In the genomic region with DNA sequence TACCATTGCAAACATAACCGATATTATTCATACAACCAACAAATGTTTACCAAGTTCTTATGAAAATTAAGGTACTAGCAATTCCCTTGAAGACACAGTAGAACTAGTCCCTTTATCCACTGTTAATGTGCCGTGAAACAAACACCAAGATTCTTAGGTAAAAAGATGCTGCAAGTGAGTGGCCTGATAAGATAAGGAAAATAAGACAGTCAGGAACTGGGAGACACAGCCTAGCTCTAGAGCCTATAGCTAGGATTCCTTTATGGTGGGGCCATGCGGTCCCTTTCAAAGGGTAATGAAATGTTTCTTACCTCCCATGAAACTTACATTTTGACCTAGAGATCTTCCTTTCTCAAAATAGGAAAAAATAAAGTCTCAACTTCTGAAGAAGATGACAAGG, we compare ENCODE assay signal across 33 cellular contexts.
"Had no signal": no experiment of that assay in that cellular context is flagged by ENCODE, and none has a peak within 500 bp of the region (broad histone marks: within the 10 kb centered on the region; RNA-seq: fewer than 3 reads in every experiment).

No MANE protein-coding gene starts in this region.

- H3K27me3 Mint-ChIP-seq: activated B cell treated with CpG ODN at 0.5 μM for 24 hours; activated CD4-positive, alpha-beta memory T cell treated with anti-CD3 and anti-CD28 coated beads for 36 hours; activated CD4-positive, alpha-beta T cell treated with anti-CD3 and anti-CD28 coated beads, Interleukin-2, amount 10 ng/mL, durations not matched to agents 24 days and 14 days; activated CD8-positive, alpha-beta T cell treated with anti-CD3 and anti-CD28 coated beads for 36 hours; activated naive CD8-positive, alpha-beta T cell treated with anti-CD3 and anti-CD28 coated beads for 36 hours; activated T-helper 17 cell treated with anti-CD3 and anti-CD28 coated beads, Interleukin-2, amount 50 U/mL, for 72 hours had no signal

- H3K9me3 ChIP-seq: adrenal gland, body of pancreas, breast epithelium had no signal

- H3K27me3 ChIP-seq: adrenal gland, body of pancreas, brain microvascular endothelial cell, breast epithelium had no signal

- H3K4me3 Mint-ChIP-seq: activated B cell treated with CpG ODN at 0.5 μM for 24 hours; activated CD4-positive, alpha-beta memory T cell treated with anti-CD3 and anti-CD28 coated beads for 36 hours; activated CD4-positive, alpha-beta T cell treated with anti-CD3 and anti-CD28 coated beads, Interleukin-2, amount 10 ng/mL, durations not matched to agents 24 days and 14 days; activated CD8-positive, alpha-beta T cell treated with anti-CD3 and anti-CD28 coated beads for 36 hours; activated naive CD4-positive, alpha-beta T cell treated with anti-CD3 and anti-CD28 coated beads for 36 hours; activated naive CD8-positive, alpha-beta T cell treated with anti-CD3 and anti-CD28 coated beads for 36 hours; activated T-cell treated with anti-CD3 and anti-CD28 coated beads, Interleukin-2, amount 50 U/mL, for 4 hours; activated T-cell treated with anti-CD3 and anti-CD28 coated beads, Interleukin-2, amount 50 U/mL, for 72 hours; activated T-helper 1 cell treated with anti-CD3 and anti-CD28 coated beads, Interleukin-12 subunit alpha, Interleukin-12 subunit beta, Interleukin-2, Interleukin-4 antibody, amounts not matched to agents 30 ng/mL and 10 ng/mL and 1 ng/mL, durations not matched to agents 14 hours and 24 hours and 36 hours; activated T-helper 17 cell treated with anti-CD3 and anti-CD28 coated beads, Interleukin-2, amount 50 U/mL, for 72 hours; T-helper 2 cell treated with Interferon-gamma antibody and Interleukin-4, amounts not matched to agents 5 μg/mL and 100 μg/mL, for 36 hours had no signal

- H3K4me1 ChIP-seq: adrenal gland, body of pancreas, breast epithelium had no signal

- H3K27ac Mint-ChIP-seq: activated B cell treated with CpG ODN at 0.5 μM for 24 hours; activated CD4-positive, alpha-beta memory T cell treated with anti-CD3 and anti-CD28 coated beads for 36 hours; activated CD4-positive, alpha-beta T cell treated with anti-CD3 and anti-CD28 coated beads, Interleukin-2, amount 10 ng/mL, durations not matched to agents 24 days and 14 days; activated CD8-positive, alpha-beta T cell treated with anti-CD3 and anti-CD28 coated beads for 36 hours; activated naive CD4-positive, alpha-beta T cell treated with anti-CD3 and anti-CD28 coated beads for 36 hours; activated naive CD4-positive, alpha-beta T cell treated with anti-CD3 and anti-CD28 coated beads, Interleukin-2, amount 50 U/mL, for 72 hours; activated naive CD8-positive, alpha-beta T cell treated with anti-CD3 and anti-CD28 coated beads for 36 hours; activated T-cell treated with anti-CD3 and anti-CD28 coated beads, Interleukin-2, amount 50 U/mL, for 72 hours; activated T-helper 1 cell treated with anti-CD3 and anti-CD28 coated beads, Interleukin-12 subunit alpha, Interleukin-12 subunit beta, Interleukin-2, Interleukin-4 antibody, amounts not matched to agents 30 ng/mL and 10 ng/mL and 1 ng/mL, durations not matched to agents 14 hours and 24 hours and 36 hours; activated T-helper 17 cell treated with anti-CD3 and anti-CD28 coated beads, Interleukin-2, amount 50 U/mL, for 72 hours; T-helper 2 cell treated with Interferon-gamma antibody and Interleukin-4, amounts not matched to agents 5 μg/mL and 100 μg/mL, for 36 hours had no signal

- H3K36me3 ChIP-seq: adrenal gland, brain microvascular endothelial cell, breast epithelium had no signal

- H3K4me3 ChIP-seq: adrenal gland, body of pancreas, breast epithelium had no signal

- DNase-seq: activated B cell treated with CpG ODN at 0.5 μM for 24 hours; activated CD4-positive, alpha-beta memory T cell treated with anti-CD3 and anti-CD28 coated beads for 36 hours; activated CD4-positive, alpha-beta T cell treated with anti-CD3 and anti-CD28 coated beads for 4 hours; activated CD4-positive, alpha-beta T cell treated with anti-CD3 and anti-CD28 coated beads, Interleukin-2, amount 10 ng/mL, durations not matched to agents 24 days and 14 days; activated CD4-positive, alpha-beta T cell treated with anti-CD3 and anti-CD28 coated beads, Interleukin-2, amount 50 U/mL, for 1 hour; activated CD4-positive, alpha-beta T cell treated with anti-CD3 and anti-CD28 coated beads, Interleukin-2, amount 50 U/mL, for 4 hours; activated CD4-positive, CD25-positive, alpha-beta regulatory T cell treated with anti-CD3 and anti-CD28 coated beads, Interleukin-2, amount 50 U/mL, for 72 hours; activated CD8-positive, alpha-beta memory T cell treated with anti-CD3 and anti-CD28 coated beads, Interleukin-2, amount 50 U/mL, for 4 hours; activated CD8-positive, alpha-beta T cell treated with anti-CD3 and anti-CD28 coated beads for 36 hours; activated effector memory CD4-positive, alpha-beta T cell treated with anti-CD3 and anti-CD28 coated beads, Interleukin-2, amount 50 U/mL, for 16 hours; activated gamma-delta T cell treated with Interleukin-2 at 50 U/mL for 16 hours; activated naive CD4-positive, alpha-beta T cell; activated naive CD4-positive, alpha-beta T cell treated with anti-CD3 and anti-CD28 coated beads for 36 hours; activated naive CD4-positive, alpha-beta T cell treated with anti-CD3 and anti-CD28 coated beads, Interleukin-2, amount 50 U/mL, for 16 hours; activated naive CD8-positive, alpha-beta T cell treated with anti-CD3 and anti-CD28 coated beads for 36 hours; activated T-cell treated with anti-CD3 and anti-CD28 coated beads for 4 hours; activated T-cell treated with anti-CD3 and anti-CD28 coated beads, Interleukin-2, amount 50 U/mL, for 1 hour; activated T-cell treated with anti-CD3 and anti-CD28 coated beads, Interleukin-2, amount 50 U/mL, for 4 hours; activated T-cell treated with anti-CD3 and anti-CD28 coated beads, Interleukin-2, amount 50 U/mL, for 72 hours; adrenal gland; amniotic stem cell; aorta; body of pancreas; brain microvascular endothelial cell; central memory CD4-positive, alpha-beta T cell; T-helper 2 cell; T-helper 9 cell had no signal

- ATAC-seq: activated CD8-positive, alpha-beta T cell treated with anti-CD3 and anti-CD28 coated beads for 36 hours; activated naive CD4-positive, alpha-beta T cell treated with anti-CD3 and anti-CD28 coated beads, Interleukin-2, amount 50 U/mL, for 72 hours; activated T-cell treated with anti-CD3 and anti-CD28 coated beads, Interleukin-2, amount 50 U/mL, for 4 hours; activated T-cell treated with anti-CD3 and anti-CD28 coated beads, Interleukin-2, amount 50 U/mL, for 72 hours; activated T-helper 17 cell treated with anti-CD3 and anti-CD28 coated beads, Interleukin-2, amount 50 U/mL, for 72 hours; body of pancreas had no signal

- H3K27ac ChIP-seq: adrenal gland, body of pancreas, brain microvascular endothelial cell, breast epithelium, VCaP had no signal

- H3K9me3 Mint-ChIP-seq: activated B cell treated with CpG ODN at 0.5 μM for 24 hours; activated CD4-positive, alpha-beta memory T cell treated with anti-CD3 and anti-CD28 coated beads for 36 hours; activated CD4-positive, alpha-beta T cell treated with anti-CD3 and anti-CD28 coated beads, Interleukin-2, amount 10 ng/mL, durations not matched to agents 24 days and 14 days; activated naive CD4-positive, alpha-beta T cell treated with anti-CD3 and anti-CD28 coated beads for 36 hours; activated T-cell treated with anti-CD3 and anti-CD28 coated beads, Interleukin-2, amount 50 U/mL, for 4 hours; activated T-helper 1 cell treated with anti-CD3 and anti-CD28 coated beads, Interleukin-12 subunit alpha, Interleukin-12 subunit beta, Interleukin-2, Interleukin-4 antibody, amounts not matched to agents 30 ng/mL and 10 ng/mL and 1 ng/mL, durations not matched to agents 14 hours and 24 hours and 36 hours had no signal

- H3K4me1 Mint-ChIP-seq: activated B cell treated with CpG ODN at 0.5 μM for 24 hours; activated CD4-positive, alpha-beta T cell treated with anti-CD3 and anti-CD28 coated beads, Interleukin-2, amount 10 ng/mL, durations not matched to agents 24 days and 14 days; activated naive CD8-positive, alpha-beta T cell treated with anti-CD3 and anti-CD28 coated beads for 36 hours; activated T-helper 17 cell treated with anti-CD3 and anti-CD28 coated beads, Interleukin-2, amount 50 U/mL, for 72 hours had no signal

- H3K36me3 Mint-ChIP-seq: activated CD4-positive, alpha-beta memory T cell treated with anti-CD3 and anti-CD28 coated beads for 36 hours; activated naive CD4-positive, alpha-beta T cell treated with anti-CD3 and anti-CD28 coated beads, Interleukin-2, amount 50 U/mL, for 72 hours; activated naive CD8-positive, alpha-beta T cell treated with anti-CD3 and anti-CD28 coated beads for 36 hours had no signal
